ENCODE assay signal across 9 cellular contexts in the genomic region with DNA sequence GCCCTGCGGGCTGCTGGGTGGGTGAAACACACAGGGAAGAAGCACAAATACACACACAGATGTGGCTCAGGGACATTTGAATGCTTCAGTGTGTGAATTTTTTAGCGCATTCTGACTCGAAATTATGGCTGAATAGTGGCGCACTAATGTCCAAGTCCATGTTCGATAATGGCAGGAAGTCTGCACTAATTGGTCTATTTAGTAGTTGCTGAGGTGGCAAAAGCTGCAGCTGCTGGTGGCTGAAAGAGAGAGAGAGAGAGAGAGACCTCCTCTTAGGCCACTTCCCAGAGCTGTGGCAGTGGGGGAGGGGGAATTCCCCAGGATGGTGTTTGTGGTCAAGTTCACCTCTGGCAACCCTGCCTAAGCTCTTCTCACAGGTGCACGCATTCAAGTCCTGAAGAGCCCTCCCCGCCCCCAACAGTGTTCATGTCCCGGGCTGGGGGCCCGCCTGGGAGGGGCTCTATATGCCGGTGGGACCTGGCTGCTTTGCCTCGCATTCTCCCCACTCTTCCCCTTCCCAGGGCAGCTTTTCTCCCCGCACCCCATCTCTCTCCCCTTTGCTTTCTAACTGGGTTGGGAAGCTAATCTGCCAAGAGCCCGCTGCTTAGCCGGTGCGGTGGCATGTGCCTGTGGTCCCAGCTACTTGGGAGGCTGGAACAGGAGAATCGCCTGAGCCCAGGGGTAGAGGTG. TPM values are rescaled to one million over a fixed set of nuclear protein-coding genes. Genes with fewer than 3 reads are reported as not detected.
DNase-seq lines count a peak whose midpoint lies in the region; ATAC-seq, FAIRE-seq and TF ChIP-seq lines count a peak whose summit lies in the region.
"Had no signal": no experiment of that assay in that cellular context is flagged by ENCODE, and none has a peak within 500 bp of the region (broad histone marks: within the 10 kb centered on the region; RNA-seq: fewer than 3 reads in every experiment).

No MANE protein-coding gene starts in this region.

- intact Hi-C loops in GM12878 (cut with micrococcal nuclease; ENCODE audit: unreplicated experiment): loop anchor here (10.0 kb wide), 2 partner anchors 122 to 338 kb away; a partner anchor contains a TSS
- intact Hi-C loops in cardiac septum (cut with DNase I): no loop called here

- POLR2A ChIA-PET in GM12878 (lab: Charles Lee): interaction anchor here (0.5 kb wide), 4 partner anchors 118 to 185 kb away, joined by 3 to 4 read pairs (median 4); no protein-coding TSS in a partner anchor

- in situ Hi-C loops in GM13976 (cut with MboI; ENCODE audit: low sequenced_read_pairs, unreplicated experiment) (no loop called here), GM12878 (cut with MboI) (no loop called here)

- TF ChIP-seq CTCF in GM13976 (IDR thresholded peaks at IDR 0.05; ENCODE audit: borderline replicate concordance, control extremely low read depth, extremely low read depth, insufficient read depth, missing control alignments): no peak
- TF ChIP-seq CTCF in GM12878 (IDR thresholded peaks at IDR 0.05 in 2 of 3, conservative IDR thresholded peaks at IDR 0.05 in 1 of 3; ENCODE audit: control insufficient read depth in 2 of 3, extremely low read depth in 1 of 3, insufficient read depth in 1 of 3, low read depth in 3 of 3, low read length in 3 of 3): no peak

- peak overlapping the region; percentile 22 for H2AFZ ChIP-seq in GM12878 (ENCODE audit: control insufficient read depth, low read depth, low read length)

- DNase-seq in GM13976 (ENCODE audit: low spot score): peak; percentile 79
- peak; percentile 72 for DNase-seq in GM12878 (ENCODE audit: low read depth, low spot score)
- DNase-seq in activated CD4-positive, CD25-positive, alpha-beta regulatory T cell treated with anti-CD3 and anti-CD28 coated beads, Interleukin-2, amount 50 U/mL, for 72 hours: no peak
- DNase-seq in NK-92 (lab: John Stamatoyannopoulos, UW; ENCODE audit: unreplicated experiment): no peak
- no peak for DNase-seq in NCI-H2227 (lab: John Stamatoyannopoulos, UW; ENCODE audit: unreplicated experiment)
- no peak for DNase-seq in cardiac septum (ENCODE audit: low spot score)

- peak overlapping the region; percentile 52 for H3K4me2 ChIP-seq in GM12878 (ENCODE audit: control insufficient read depth, insufficient read depth)

- H4K20me1 ChIP-seq in GM12878 (ENCODE audit: control insufficient read depth, insufficient read depth): no peaks in the 10 kb centered on the region

- no peaks in the 10 kb centered on the region for H3K79me2 ChIP-seq in GM12878 (ENCODE audit: control insufficient read depth, insufficient read depth, low read length)

- H3K27ac ChIP-seq in GM12878 (ENCODE audit: control insufficient read depth, insufficient read depth): no peak overlapping the region
- H3K27ac ChIP-seq: skin epidermis had no signal

- H3K9ac ChIP-seq in GM12878 (ENCODE audit: control insufficient read depth, insufficient read depth, low read length): no peak overlapping the region

- FAIRE-seq in GM12878 (lab: Jason Lieb, UNC): peak; percentile 94

- TF ChIP-seq POLR2A in GM12878 (IDR thresholded peaks at IDR 0.05; ENCODE audit: low read depth, low read length): 0 out of 2 replicates have a peak, but pooled peaks have one; percentile 27

- CTCF ChIA-PET in GM12878 (lab: Yijun Ruan, JAX): interaction anchor here (0.9 to 1.5 kb wide), 4 partner anchors 9 to 120 kb away, joined by 3 to 4 read pairs (median 3); no protein-coding TSS in a partner anchor

- RAD21 ChIA-PET in GM12878 (lab: Charles Lee; ENCODE audit: unreplicated experiment): interaction anchor here (0.5 to 1.3 kb wide), 2 partner anchors 98 to 139 kb away, joined by 3 read pairs; no protein-coding TSS in a partner anchor

- no peaks in the 10 kb centered on the region for H3K36me3 ChIP-seq in GM12878 (ENCODE audit: control insufficient read depth in 2 of 2, insufficient read depth in 2 of 2, low read length in 1 of 2)

- 0 out of 2 replicates have a peak overlapping the region, but pooled peaks have one; percentile 3 for H3K4me3 ChIP-seq in GM12878
- H3K4me3 ChIP-seq: skin epidermis had no signal

- peaks cover 37% of the 10 kb centered on the region for H3K4me1 ChIP-seq in GM12878 (ENCODE audit: control insufficient read depth, insufficient read depth, low read length)

- no TSS peak for BruUV-seq in GM12878 (replicated peaks; lab: Mats Ljungman, UMichigan)

- SMC1A ChIA-PET in GM12878 (lab: Charles Lee; ENCODE audit: uncharacterized antibody, unreplicated experiment): interaction anchor here (0.7 to 1.2 kb wide), 5 partner anchors 16 to 132 kb away, joined by 3 to 6 read pairs (median 3); no protein-coding TSS in a partner anchor

- peak; percentile 65 for ATAC-seq in GM19395 (IDR thresholded peaks at IDR 0.05; ENCODE audit: unreplicated experiment)
- peak; percentile 53 for ATAC-seq in HG03103 (IDR thresholded peaks at IDR 0.05; ENCODE audit: low read depth, unreplicated experiment)
- peak; percentile 85 for ATAC-seq in GM12878

- TF ChIP-seq RAD21 in GM12878 (IDR thresholded peaks at IDR 0.05; ENCODE audit: insufficient read depth, low read depth, low read length): no peak

- peaks cover 11 to 17% of the 10 kb centered on the region in 2 experiments for H3K27me3 ChIP-seq in GM12878 (replicated peaks in 1 of 2; ENCODE audit: control insufficient read depth in 2 of 2, insufficient read depth in 2 of 2, low read length in 1 of 2)

- H3K9me3 ChIP-seq in GM12878 (replicated peaks; ENCODE audit: control insufficient read depth, insufficient read depth, low read length): no peaks in the 10 kb centered on the region; the same call in 2 of the 3 replicates

- 14% methylated on average over 16 of the region's 16 CpGs for WGBS in GM12878 (ENCODE audit: insufficient coverage, insufficient replicate concordance, low lambda C conversion rate, missing lambda C conversion rate)

- peak; percentile 77 to 85 for TF ChIP-seq EP300 in GM12878 (IDR thresholded peaks at IDR 0.05; ENCODE audit: borderline replicate concordance in 1 of 2, control insufficient read depth in 1 of 2, low read depth in 2 of 2, low read length in 2 of 2)

TF ChIP-seq in GM12878, 131 proteins besides CTCF, POLR2A, EP300 and RAD21 (continues in another document):
- TF ChIP-seq RELA (IDR thresholded peaks at IDR 0.05; ENCODE audit: borderline replicate concordance, partially characterized antibody) (peak; percentile 91), PAX5 (IDR thresholded peaks at IDR 0.05; ENCODE audit: borderline replicate concordance, low read depth, low read length) (peak; percentile 91), JUNB (IDR thresholded peaks at IDR 0.05) (no peak; the same call in 1 of the 2 replicates), IRF4 (IDR thresholded peaks at IDR 0.05; ENCODE audit: low read depth, low read length) (peak; percentile 90), SP1 (IDR thresholded peaks at IDR 0.05; ENCODE audit: low read depth, low read length) (peak; percentile 66), HDAC2 (IDR thresholded peaks at IDR 0.05) (no peak), IKZF1 (conservative IDR thresholded peaks at IDR 0.05) (peak; percentile 97), TBL1XR1 (IDR thresholded peaks at IDR 0.05; ENCODE audit: low read depth, low read length) (peak; percentile 88), CBFB (IDR thresholded peaks at IDR 0.05; ENCODE audit: low read depth) (peak; percentile 90), PAX8 (IDR thresholded peaks at IDR 0.05) (no peak), CREB1 (IDR thresholded peaks at IDR 0.05; ENCODE audit: low read depth) (peak; percentile 75), EZH2 (IDR thresholded peaks at IDR 0.05; ENCODE audit: borderline replicate concordance, control insufficient read depth, low read depth, low read length) (no peak), KLF5 (IDR thresholded peaks at IDR 0.05; ENCODE audit: partially characterized antibody) (no peak), NBN (IDR thresholded peaks at IDR 0.05) (peak; percentile 91), RAD51 (IDR thresholded peaks at IDR 0.05) (no peak; the same call in 1 of the 2 replicates), CHD4 (IDR thresholded peaks at IDR 0.05) (no peak)
- TF ChIP-seq, protein P1, sequence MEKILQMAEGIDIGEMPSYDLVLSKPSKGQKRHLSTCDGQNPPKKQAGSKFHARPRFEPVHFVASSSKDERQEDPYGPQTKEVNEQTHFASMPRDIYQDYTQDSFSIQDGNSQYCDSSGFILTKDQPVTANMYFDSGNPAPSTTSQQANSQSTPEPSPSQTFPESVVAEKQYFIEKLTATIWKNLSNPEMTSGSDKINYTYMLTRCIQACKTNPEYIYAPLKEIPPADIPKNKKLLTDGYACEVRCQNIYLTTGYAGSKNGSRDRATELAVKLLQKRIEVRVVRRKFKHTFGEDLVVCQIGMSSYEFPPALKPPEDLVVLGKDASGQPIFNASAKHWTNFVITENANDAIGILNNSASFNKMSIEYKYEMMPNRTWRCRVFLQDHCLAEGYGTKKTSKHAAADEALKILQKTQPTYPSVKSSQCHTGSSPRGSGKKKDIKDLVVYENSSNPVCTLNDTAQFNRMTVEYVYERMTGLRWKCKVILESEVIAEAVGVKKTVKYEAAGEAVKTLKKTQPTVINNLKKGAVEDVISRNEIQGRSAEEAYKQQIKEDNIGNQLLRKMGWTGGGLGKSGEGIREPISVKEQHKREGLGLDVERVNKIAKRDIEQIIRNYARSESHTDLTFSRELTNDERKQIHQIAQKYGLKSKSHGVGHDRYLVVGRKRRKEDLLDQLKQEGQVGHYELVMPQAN (conservative IDR thresholded peaks at IDR 0.05): no peak

RNA-seq across cellular contexts. Expression of a gene that starts 6.0 kb away (rescaled TPM):
- 1.7 and 2.8 TPM in 2 replicates for total RNA-seq in GM12878 (2013; cell fraction: nucleolus; rRNA removed)
- total RNA-seq in GM12878 (2014; rRNA removed): 1.0 and 1.3 TPM in 2 replicates
- 0.54 and 0.60 TPM in 2 replicates for total RNA-seq in GM12878 (2014; rRNA removed; fragmentation: Illumina TruSeq; extraction: Trizol)
- 1.8 and 2.3 TPM in 2 replicates for total RNA-seq in GM12878 (2021)
- not detected for polyA plus RNA-seq in GM12878 (2011; ENCODE audit: low read depth)
- polyA plus RNA-seq in GM12878 (2011; rRNA removed): 1.9 and 2.3 TPM in 2 replicates
- 1.5 and 2.7 TPM in 2 replicates for polyA plus RNA-seq in GM12878 (2011; cell fraction: cytosol; rRNA removed)
- 12.1 and 18.3 TPM in 2 replicates for polyA plus RNA-seq in GM12878 (2011; cell fraction: nucleus; rRNA removed)
- 0.91 and 0.92 TPM in 2 replicates for polyA plus RNA-seq in GM12878 (2012)
- polyA plus RNA-seq in GM12878 (2014; fragmentation: Illumina TruSeq; extraction: Trizol): 0.48 TPM in 1 of 2 replicates, not detected in the other
- under 1 TPM in 1 of 2 experiments, not detected in 1; 0.22 TPM for polyA plus RNA-seq in GM12878 (2014; fragmentation: Nextera tagmentation; extraction: Ambion mirVana)
- 1.7 and 2.7 TPM in 2 replicates for polyA plus RNA-seq in GM12878 (2014; rRNA removed)
- 1 to 10 TPM in 1 of 2 experiments, under 1 TPM in 1; 0.32 to 1.4 TPM for polyA plus RNA-seq in GM12878 (2016; fragmentation: Nextera tagmentation; extraction: Ambion mirVana)
- 1.1 and 3.8 TPM in 2 replicates for polyA minus RNA-seq in GM12878 (2011; rRNA and poly(A)+ RNA removed)
- 1.2 and 2.5 TPM in 2 replicates for polyA minus RNA-seq in GM12878 (2011; cell fraction: cytosol; rRNA and poly(A)+ RNA removed)
- 7.1 and 11.5 TPM in 2 replicates for polyA minus RNA-seq in GM12878 (2011; cell fraction: nucleus; rRNA and poly(A)+ RNA removed)
- not detected for total RNA-seq in cardiac septum

Comparison
In these comparisons a context has a peak if more than half of its experiments do, and no peak if none do; other contexts are left out.
1. DNase-seq: peak in GM13976 (single experiment) and GM12878 (single experiment); none in activated CD4-positive, CD25-positive, alpha-beta regulatory T cell treated with anti-CD3 and anti-CD28 coated beads, Interleukin-2, amount 50 U/mL, for 72 hours (single experiment), NK-92 (single experiment), NCI-H2227 (single experiment) and cardiac septum (single experiment).
2. Peak in every context shown above with its lines, with median percentiles within 50 percentile points of each other: ATAC-seq.